ENCODE assay signal across 8 cellular contexts in the genomic region with DNA sequence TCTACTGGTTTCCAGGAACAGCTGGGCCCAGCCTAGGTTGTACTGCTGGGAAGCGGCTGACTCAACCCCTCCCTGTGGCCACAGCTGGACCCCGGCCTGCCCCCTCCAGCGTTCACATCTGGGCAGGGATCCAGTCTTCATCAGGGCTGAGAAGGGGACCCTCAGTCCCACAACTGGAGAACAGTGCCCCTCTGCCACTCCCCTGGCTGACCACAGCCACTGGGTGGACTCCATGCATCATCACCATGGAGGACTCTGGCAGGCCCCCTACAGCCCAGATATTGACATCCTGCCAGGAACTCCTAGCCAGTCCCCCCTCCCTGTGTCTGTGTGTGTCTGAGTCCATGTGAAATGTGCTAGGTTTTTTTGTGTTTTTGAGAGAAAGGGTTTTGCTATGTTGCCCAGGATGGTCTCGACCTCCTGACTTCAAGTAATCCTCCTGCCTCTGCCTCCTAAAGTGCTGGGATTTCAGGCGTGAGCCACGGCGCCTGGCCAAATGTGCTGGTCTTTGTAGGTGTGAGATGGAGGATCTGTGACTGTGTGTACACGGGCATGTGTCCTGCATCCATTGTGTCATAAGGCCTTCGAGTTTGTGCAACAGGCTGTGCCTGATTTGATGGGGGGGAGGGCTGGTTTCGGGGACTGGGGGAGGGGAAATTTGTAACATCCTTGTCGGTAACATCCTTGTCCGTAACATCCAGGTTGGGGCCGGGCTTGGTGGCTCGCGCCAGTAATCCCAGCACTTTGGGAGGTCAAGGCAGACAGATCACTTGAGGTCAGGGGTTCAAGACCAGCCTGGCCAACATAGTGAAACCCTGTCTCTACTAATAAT. TPM values are rescaled to one million over a fixed set of nuclear protein-coding genes. Genes with fewer than 3 reads are reported as not detected.
DNase-seq lines count a peak whose midpoint lies in the region; ATAC-seq and TF ChIP-seq lines count a peak whose summit lies in the region.

No MANE protein-coding gene starts in this region.

- no peak for ATAC-seq in GM23338
- ATAC-seq in GM18861 (IDR thresholded peaks at IDR 0.05; ENCODE audit: unreplicated experiment) = no peak

- H3K27me3 Mint-ChIP-seq in GM23338 (ENCODE audit: insufficient read depth, low read depth, poor library complexity) (peaks cover 12% of the 10 kb centered on the region), nephron (ENCODE audit: low read depth) (no peaks in the 10 kb centered on the region)

- TF ChIP-seq CTCF in BE2C (IDR thresholded peaks at IDR 0.05; ENCODE audit: low read depth, low read length) = peak; percentile 25; the same call in 1 of the 2 replicates
- peak; percentile 17 to 37; a peak in 3 of 4 replicates for TF ChIP-seq CTCF in GM23338 (conservative IDR thresholded peaks at IDR 0.05; ENCODE audit: low read depth in 2 of 2)
- no peak for TF ChIP-seq CTCF in nephron (IDR thresholded peaks at IDR 0.05; ENCODE audit: unreplicated experiment in 3 of 3)

- H3K27ac ChIP-seq in GM23338 (ENCODE audit: low read depth) = peak overlapping the region; percentile 79
- H3K27ac ChIP-seq in epithelial cell of prostate = peak overlapping the region; percentile 92

- DNase-seq in BE2C (peak; percentile 78), GM23338 (ENCODE audit: low spot score) (peak; percentile 46), SW480 (ENCODE audit: low spot score) (peak; percentile 45), epithelial cell of prostate (ENCODE audit: low read depth, low spot score) (no peak), LoVo (ENCODE audit: low spot score) (no peak), HPDE6-E6E7 (ENCODE audit: extremely low spot score) (no peak)

- H3K36me3 ChIP-seq in BE2C (no peaks in the 10 kb centered on the region), GM23338 (ENCODE audit: insufficient read depth) (0 out of 2 replicates have a peak, but pooled peaks cover 2% of the 10 kb centered on the region)

- H3F3A ChIP-seq in GM23338 (replicated peaks; ENCODE audit: low read depth) = peaks cover 37% of the 10 kb centered on the region

- H3K9me2 ChIP-seq in GM23338 (ENCODE audit: insufficient read depth) = no peaks in the 10 kb centered on the region

- H3K4me1 ChIP-seq in BE2C = peaks cover 25% of the 10 kb centered on the region
- peaks cover 25% of the 10 kb centered on the region for H3K4me1 ChIP-seq in GM23338 (ENCODE audit: insufficient read depth)

- H3K4me1 Mint-ChIP-seq in GM23338 (peaks cover 26% of the 10 kb centered on the region), nephron (peaks cover 30% of the 10 kb centered on the region)

- H4K20me1 ChIP-seq in GM23338 (replicated peaks; ENCODE audit: insufficient read depth) = no peaks in the 10 kb centered on the region

- no peaks in the 10 kb centered on the region for H3K79me2 ChIP-seq in GM23338 (replicated peaks; ENCODE audit: insufficient read depth)

- H3K27ac Mint-ChIP-seq in GM23338 (no peak overlapping the region; the same call in 1 of the 2 replicates), nephron (peak overlapping the region; percentile 99 to 100 (median 99))

- H3K36me3 Mint-ChIP-seq in GM23338 (ENCODE audit: low read depth) = peaks cover 5% of the 10 kb centered on the region
- no peaks in the 10 kb centered on the region for H3K36me3 Mint-ChIP-seq in nephron (ENCODE audit: low read depth)

- H3K9me3 ChIP-seq in BE2C = no peaks in the 10 kb centered on the region

- H3K4me3 Mint-ChIP-seq in GM23338 (peak overlapping the region; percentile 84), nephron (peak overlapping the region; percentile 81 to 91 (median 88))

- peak overlapping the region; percentile 98 for H3K4me2 ChIP-seq in GM23338

- H3K4me3 ChIP-seq in BE2C (ENCODE audit: low read depth, low read length) = peak overlapping the region; percentile 65
- H3K4me3 ChIP-seq in GM23338 = peak overlapping the region; percentile 83

- peak overlapping the region; percentile 19; the same call in 1 of the 2 replicates for H2AFZ ChIP-seq in GM23338

- no peaks in the 10 kb centered on the region for H3K9me3 Mint-ChIP-seq in GM23338
- no peaks in the 10 kb centered on the region for H3K9me3 Mint-ChIP-seq in nephron

- H3K27me3 ChIP-seq in BE2C = no peaks in the 10 kb centered on the region
- H3K27me3 ChIP-seq in GM23338 (ENCODE audit: insufficient read depth) = no peaks in the 10 kb centered on the region

TF ChIP-seq in GM23338, 12 proteins besides CTCF, POLR2A, EP300 and RAD21:
- TF ChIP-seq, protein P1, sequence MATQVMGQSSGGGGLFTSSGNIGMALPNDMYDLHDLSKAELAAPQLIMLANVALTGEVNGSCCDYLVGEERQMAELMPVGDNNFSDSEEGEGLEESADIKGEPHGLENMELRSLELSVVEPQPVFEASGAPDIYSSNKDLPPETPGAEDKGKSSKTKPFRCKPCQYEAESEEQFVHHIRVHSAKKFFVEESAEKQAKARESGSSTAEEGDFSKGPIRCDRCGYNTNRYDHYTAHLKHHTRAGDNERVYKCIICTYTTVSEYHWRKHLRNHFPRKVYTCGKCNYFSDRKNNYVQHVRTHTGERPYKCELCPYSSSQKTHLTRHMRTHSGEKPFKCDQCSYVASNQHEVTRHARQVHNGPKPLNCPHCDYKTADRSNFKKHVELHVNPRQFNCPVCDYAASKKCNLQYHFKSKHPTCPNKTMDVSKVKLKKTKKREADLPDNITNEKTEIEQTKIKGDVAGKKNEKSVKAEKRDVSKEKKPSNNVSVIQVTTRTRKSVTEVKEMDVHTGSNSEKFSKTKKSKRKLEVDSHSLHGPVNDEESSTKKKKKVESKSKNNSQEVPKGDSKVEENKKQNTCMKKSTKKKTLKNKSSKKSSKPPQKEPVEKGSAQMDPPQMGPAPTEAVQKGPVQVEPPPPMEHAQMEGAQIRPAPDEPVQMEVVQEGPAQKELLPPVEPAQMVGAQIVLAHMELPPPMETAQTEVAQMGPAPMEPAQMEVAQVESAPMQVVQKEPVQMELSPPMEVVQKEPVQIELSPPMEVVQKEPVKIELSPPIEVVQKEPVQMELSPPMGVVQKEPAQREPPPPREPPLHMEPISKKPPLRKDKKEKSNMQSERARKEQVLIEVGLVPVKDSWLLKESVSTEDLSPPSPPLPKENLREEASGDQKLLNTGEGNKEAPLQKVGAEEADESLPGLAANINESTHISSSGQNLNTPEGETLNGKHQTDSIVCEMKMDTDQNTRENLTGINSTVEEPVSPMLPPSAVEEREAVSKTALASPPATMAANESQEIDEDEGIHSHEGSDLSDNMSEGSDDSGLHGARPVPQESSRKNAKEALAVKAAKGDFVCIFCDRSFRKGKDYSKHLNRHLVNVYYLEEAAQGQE (IDR thresholded peaks at IDR 0.05; ENCODE audit: unreplicated experiment) = peak; percentile 5
- TF ChIP-seq EZH2phosphoT487 (IDR thresholded peaks at IDR 0.05; ENCODE audit: unreplicated experiment) = no peak

RNA-seq across cellular contexts. Expression of a gene that starts 4.0 kb away (rescaled TPM):
- 21.0 TPM for polyA plus RNA-seq in BE2C (2012; ENCODE audit: insufficient read depth, insufficient read length, low read depth)
- 85.3 and 86.4 TPM in 2 replicates for total RNA-seq in GM23338 (2014; rRNA removed; shearing (Covaris generic))
- polyA plus RNA-seq in GM23338 (2016; fragmentation: Nextera tagmentation; extraction: Ambion mirVana) = 46.9 and 56.9 TPM in 2 replicates

RNA-seq across cellular contexts. Expression of a gene that starts 11.9 kb away (rescaled TPM):
- 179 TPM for polyA plus RNA-seq in BE2C (2012; ENCODE audit: insufficient read depth, insufficient read length, low read depth)
- 16.0 and 20.2 TPM in 2 replicates for total RNA-seq in GM23338 (2014; rRNA removed; shearing (Covaris generic))
- polyA plus RNA-seq in GM23338 (2016; fragmentation: Nextera tagmentation; extraction: Ambion mirVana) = 7.7 and 7.8 TPM in 2 replicates

RNA-seq across cellular contexts. Expression of a gene that starts 22.2 kb away (rescaled TPM):
- 872 TPM for polyA plus RNA-seq in BE2C (2012; ENCODE audit: insufficient read depth, insufficient read length, low read depth)
- total RNA-seq in GM23338 (2014; rRNA removed; shearing (Covaris generic)) = 465 and 486 TPM in 2 replicates
- polyA plus RNA-seq in GM23338 (2016; fragmentation: Nextera tagmentation; extraction: Ambion mirVana) = 314 and 346 TPM in 2 replicates

RNA-seq across cellular contexts. Expression of a gene that starts 22.5 kb away (rescaled TPM):
- 12.4 TPM for polyA plus RNA-seq in BE2C (2012; ENCODE audit: insufficient read depth, insufficient read length, low read depth)
- 0.38 TPM in 1 of 2 replicates, not detected in the other for total RNA-seq in GM23338 (2014; rRNA removed; shearing (Covaris generic))
- 38.5 and 42.2 TPM in 2 replicates for polyA plus RNA-seq in GM23338 (2016; fragmentation: Nextera tagmentation; extraction: Ambion mirVana)

RNA-seq across cellular contexts. Expression of a gene that starts 27.0 kb away (rescaled TPM):
- polyA plus RNA-seq in BE2C (2012; ENCODE audit: insufficient read depth, insufficient read length, low read depth) = 50.9 TPM
- total RNA-seq in GM23338 (2014; rRNA removed; shearing (Covaris generic)) = 62.6 and 68.2 TPM in 2 replicates
- 39.4 and 40.5 TPM in 2 replicates for polyA plus RNA-seq in GM23338 (2016; fragmentation: Nextera tagmentation; extraction: Ambion mirVana)

Comparison
In these comparisons a context has a peak if more than half of its experiments do, and no peak if none do; other contexts are left out.
1. DNase-seq: peak in BE2C (single experiment), GM23338 (single experiment) and SW480 (single experiment); none in epithelial cell of prostate (single experiment), LoVo (single experiment) and HPDE6-E6E7 (single experiment).
2. CTCF ChIP-seq: peak in BE2C (single experiment) and GM23338 (2 of 2); none in nephron (0 of 3).